ENCODE assay signal across 12 cellular contexts in the genomic region with DNA sequence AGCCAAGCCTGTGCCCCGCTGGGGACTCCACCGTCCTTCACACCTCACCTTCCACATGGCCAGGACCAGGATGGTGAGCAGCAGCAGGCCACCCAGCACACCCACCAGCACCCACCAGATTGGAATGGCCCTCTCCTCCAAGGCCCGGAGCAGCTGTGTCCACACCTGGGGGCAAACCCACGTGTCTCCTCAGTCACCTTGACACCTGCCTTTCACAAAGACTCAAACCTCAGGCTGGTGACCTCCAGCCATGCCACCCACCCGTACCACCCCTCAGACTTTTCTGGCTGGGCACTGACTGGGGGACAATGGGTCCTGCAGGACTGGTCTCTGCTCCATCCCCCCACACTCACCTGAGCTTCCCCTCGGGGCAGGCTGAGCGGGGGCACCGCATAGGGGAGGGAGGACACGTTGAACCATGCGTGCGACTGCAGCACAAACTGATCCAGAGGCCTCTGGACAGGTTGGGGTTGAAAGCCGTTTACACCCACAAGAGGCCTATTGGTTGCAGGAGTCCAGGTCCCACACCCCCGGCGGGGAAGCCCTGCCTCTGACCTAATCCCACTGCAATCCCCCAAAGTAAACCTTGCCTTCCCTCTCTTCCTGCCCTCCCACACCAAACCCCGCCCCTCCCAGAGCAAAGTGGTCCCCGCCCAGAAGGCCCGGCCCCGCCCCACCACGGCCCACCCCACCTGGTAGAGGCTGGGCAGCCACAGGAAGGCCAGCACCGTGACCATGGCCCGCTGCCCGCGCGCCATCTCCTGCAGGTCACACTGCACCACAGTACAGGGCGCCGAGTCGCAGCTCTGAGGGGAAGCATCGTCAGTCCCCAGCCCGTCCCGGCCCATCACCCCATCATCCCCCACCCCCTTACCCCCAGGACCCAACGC. TPM values are rescaled to one million over a fixed set of nuclear protein-coding genes. Genes with fewer than 3 reads are reported as not detected.
DNase-seq lines count a peak whose midpoint lies in the region; ATAC-seq and TF ChIP-seq lines count a peak whose summit lies in the region.
"Had no signal": no experiment of that assay in that cellular context is flagged by ENCODE, and none has a peak within 500 bp of the region (broad histone marks: within the 10 kb centered on the region; RNA-seq: fewer than 3 reads in every experiment).

No MANE protein-coding gene starts in this region.

- H3K4me2 ChIP-seq in neural progenitor cell = peak overlapping the region; percentile 45

- H3K79me2 ChIP-seq in neural progenitor cell (ENCODE audit: low read depth) = no peaks in the 10 kb centered on the region

- H3K4me1 Mint-ChIP-seq in neural progenitor cell = peaks cover 9% of the 10 kb centered on the region

- H3K36me3 Mint-ChIP-seq in neural progenitor cell = no peaks in the 10 kb centered on the region

- H3K4me1 ChIP-seq in neural progenitor cell = peaks cover 8% of the 10 kb centered on the region
- H3K4me1 ChIP-seq in A673 (ENCODE audit: insufficient read depth, low read length, poor library complexity, severe bottlenecking) = no peaks in the 10 kb centered on the region
- H3K4me1 ChIP-seq: BE2C had no signal

- no peak overlapping the region for H3K27ac ChIP-seq in neural progenitor cell
- no peak overlapping the region for H3K27ac ChIP-seq in A673 (ENCODE audit: low read depth, low read length, poor library complexity, severe bottlenecking)
- H3K27ac ChIP-seq: ovary had no signal

- H3K4me3 ChIP-seq in neural progenitor cell (no peak overlapping the region), A673 (ENCODE audit: low read depth, low read length, poor library complexity, severe bottlenecking) (no peak overlapping the region)
- H3K4me3 ChIP-seq: lung, ovary had no signal

- peak; percentile 39 for ATAC-seq in left ventricle myocardium superior
- no peak for ATAC-seq in HG02763 (IDR thresholded peaks at IDR 0.05; ENCODE audit: unreplicated experiment)

- intact Hi-C loops in left ventricle myocardium superior (cut with micrococcal nuclease) (no loop called here), A673 (cut with micrococcal nuclease; ENCODE audit: unreplicated experiment) (no loop called here), head of caudate nucleus (cut with DNase I) (no loop called here)

- H3K9me3 Mint-ChIP-seq in neural progenitor cell = no peaks in the 10 kb centered on the region

- H3F3A ChIP-seq in neural progenitor cell (ENCODE audit: low read depth) = peaks cover 12% of the 10 kb centered on the region

- TF ChIP-seq CTCF in neural progenitor cell (IDR thresholded peaks at IDR 0.05) = no peak
- TF ChIP-seq CTCF in A673 (conservative IDR thresholded peaks at IDR 0.05; ENCODE audit: low read depth, low read length) = no peak

- H3K4me3 Mint-ChIP-seq in neural progenitor cell = no peak overlapping the region

- no peaks in the 10 kb centered on the region for H3K9me3 ChIP-seq in neural progenitor cell (ENCODE audit: low read depth)
- no peaks in the 10 kb centered on the region for H3K9me3 ChIP-seq in A673 (ENCODE audit: low read depth, low read length, poor library complexity, severe bottlenecking)
- H3K9me3 ChIP-seq: BE2C, ovary had no signal

- no peaks in the 10 kb centered on the region for H3K27me3 ChIP-seq in neural progenitor cell
- no peaks in the 10 kb centered on the region for H3K27me3 ChIP-seq in A673 (replicated peaks; ENCODE audit: insufficient read depth, low read depth, low read length, poor library complexity)
- H3K27me3 ChIP-seq: BE2C, ovary had no signal

- peaks cover 12% of the 10 kb centered on the region for H3K27me3 Mint-ChIP-seq in neural progenitor cell (ENCODE audit: insufficient read depth, low read depth)

- no peak overlapping the region for H3K9ac ChIP-seq in neural progenitor cell

- no peak overlapping the region for H2AFZ ChIP-seq in neural progenitor cell (replicated peaks)

- peak; percentile 75 for DNase-seq in DMS53 (lab: John Stamatoyannopoulos, UW)
- DNase-seq in NCI-H146 treated with DMSO at 0.1 percent for 48 hours (lab: John Stamatoyannopoulos, UW; ENCODE audit: unreplicated experiment) = peak; percentile 19
- DNase-seq in left ventricle myocardium superior = no peak
- peak; percentile 53 for DNase-seq in neural progenitor cell (ENCODE audit: low spot score)
- no peak for DNase-seq in OCI-M1 (lab: John Stamatoyannopoulos, UW)
- DNase-seq in A673 (ENCODE audit: low spot score) = no peak
- no peak for DNase-seq in head of caudate nucleus
- DNase-seq: BE2C, NCI-H345, ovary had no signal

- no TSS peak for BruUV-seq in A673 (replicated peaks; lab: Mats Ljungman, UMichigan)

- CTCF ChIA-PET in A673 (lab: Charles Lee) = no interaction called here

- H4K20me1 ChIP-seq in neural progenitor cell (ENCODE audit: low read depth) = no peaks in the 10 kb centered on the region

- POLR2A ChIA-PET in A673 (lab: Charles Lee; ENCODE audit: low non-redundant PET) = no interaction called here

- H3K27ac Mint-ChIP-seq in neural progenitor cell = no peak overlapping the region

- H3K36me3 ChIP-seq in neural progenitor cell = no peaks in the 10 kb centered on the region
- H3K36me3 ChIP-seq in A673 (ENCODE audit: insufficient read depth, low read length, poor library complexity, severe bottlenecking) = no peaks in the 10 kb centered on the region
- H3K36me3 ChIP-seq: BE2C, ovary had no signal

RNA-seq across cellular contexts. Expression of a gene that starts 10.9 kb away (rescaled TPM):
- 0.72 TPM for total RNA-seq in left ventricle myocardium superior
- total RNA-seq in neural progenitor cell (ENCODE audit: low replicate concordance) = 18.1 and 68.1 TPM in 2 replicates
- total RNA-seq in A673 (2021) = 12.8 and 14.9 TPM in 2 replicates

RNA-seq across cellular contexts. Expression of a gene that starts 14.9 kb away (rescaled TPM):
- total RNA-seq in left ventricle myocardium superior (0.72 TPM), neural progenitor cell (ENCODE audit: low replicate concordance) (4.7 and 8.0 TPM in 2 replicates), A673 (2021) (0.62 and 1.0 TPM in 2 replicates)

RNA-seq across cellular contexts. Expression of a gene that starts 29.4 kb away (rescaled TPM):
- total RNA-seq in left ventricle myocardium superior = 156 TPM
- 28.2 and 98.6 TPM in 2 replicates for total RNA-seq in neural progenitor cell (ENCODE audit: low replicate concordance)
- total RNA-seq in A673 (2021) = 50.4 and 52.0 TPM in 2 replicates

RNA-seq across cellular contexts. Expression of a gene that starts 49.9 kb away (rescaled TPM):
- total RNA-seq in left ventricle myocardium superior (52.3 TPM), neural progenitor cell (ENCODE audit: low replicate concordance) (61.2 and 146 TPM in 2 replicates), A673 (2021) (75.5 and 83.5 TPM in 2 replicates)

Comparison
In these comparisons a context has a peak if more than half of its experiments do, and no peak if none do; other contexts are left out.
1. DNase-seq: peak in DMS53 (single experiment), NCI-H146 treated with DMSO at 0.1 percent for 48 hours (single experiment) and neural progenitor cell (single experiment); none in left ventricle myocardium superior (single experiment), OCI-M1 (single experiment), A673 (single experiment) and head of caudate nucleus (0 of 42).